Comparison of ENCODE assay signal across 17 cellular contexts in the genomic region with DNA sequence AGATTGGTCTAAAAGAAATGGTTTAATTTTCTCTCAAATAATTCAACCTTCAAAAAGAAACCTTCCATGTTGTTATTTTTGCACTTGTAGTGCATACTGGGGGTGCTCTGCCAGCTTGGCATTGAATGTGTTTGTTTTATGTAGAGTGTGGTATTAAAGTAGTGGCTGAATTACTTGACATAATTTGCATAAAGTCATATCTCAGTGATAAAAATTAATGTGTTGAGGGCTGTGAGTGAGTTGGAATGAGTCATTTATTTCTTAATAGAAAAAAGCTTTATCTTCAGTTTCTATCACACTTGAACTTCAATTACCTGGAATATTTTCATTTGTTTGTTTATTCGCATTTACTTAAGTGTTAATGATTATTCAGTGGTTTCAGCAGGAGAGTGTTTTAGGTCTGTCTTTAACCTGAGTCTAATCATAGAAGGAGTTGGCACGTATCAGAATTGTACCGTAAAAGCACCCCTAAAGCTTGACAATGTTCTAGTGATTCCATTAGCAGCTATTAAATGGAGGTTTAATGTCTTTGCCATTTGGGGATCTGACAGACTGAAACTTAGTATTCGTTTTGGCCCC.
A peak's percentile ranks its signal among the peaks of the same experiment; 100 is the strongest.
DNase-seq lines count a peak whose midpoint lies in the region; ATAC-seq, FAIRE-seq and TF ChIP-seq lines count a peak whose summit lies in the region.
"Had no signal": no experiment of that assay in that cellular context is flagged by ENCODE, and none has a peak within 500 bp of the region (broad histone marks: within the 10 kb centered on the region; RNA-seq: fewer than 3 reads in every experiment).

No MANE protein-coding gene starts in this region.

- no peak for TF ChIP-seq EP300 in A549 (IDR thresholded peaks at IDR 0.05)

- no peaks in the 10 kb centered on the region for H3K36me3 ChIP-seq in GM23338 (ENCODE audit: insufficient read depth)
- H3K36me3 ChIP-seq: HAP-1, MG63, SJCRH30 had no signal

- TF ChIP-seq RAD21 in A549 (conservative IDR thresholded peaks at IDR 0.05 in 1 of 2, IDR thresholded peaks at IDR 0.05 in 1 of 2): no peak

- no peaks in the 10 kb centered on the region for H4K20me1 ChIP-seq in GM23338 (replicated peaks; ENCODE audit: insufficient read depth)

- intact Hi-C loops in sciatic nerve (cut with DNase I): no loop called here

- H3K4me2 ChIP-seq in A549 (peak overlapping the region; percentile 17; the same call in 1 of the 3 replicates), GM23338 (no peak overlapping the region)

- H2AFZ ChIP-seq in GM23338: no peak overlapping the region

- no peaks in the 10 kb centered on the region for H3K9me3 ChIP-seq in A549
- H3K9me3 ChIP-seq: HAP-1, MG63, SJCRH30 had no signal

- peaks cover 2% of the 10 kb centered on the region; the same call in 1 of the 3 replicates for H3K9me3 Mint-ChIP-seq in GM23338
- H3K9me3 Mint-ChIP-seq: IgD-negative memory B cell had no signal

- no peak for TF ChIP-seq POLR2A in A549 (IDR thresholded peaks at IDR 0.05; ENCODE audit: low read length)

- H3K27me3 ChIP-seq in GM23338 (ENCODE audit: insufficient read depth): no peaks in the 10 kb centered on the region
- H3K27me3 ChIP-seq: MG63, SJCRH30 had no signal

- H3K4me1 ChIP-seq in A549 (0 out of 3 replicates have a peak, but pooled peaks cover 4% of the 10 kb centered on the region), GM23338 (ENCODE audit: insufficient read depth) (no peaks in the 10 kb centered on the region)
- H3K4me1 ChIP-seq: HAP-1, SJCRH30 had no signal

- ATAC-seq in A549 (no peak), HG02759 (IDR thresholded peaks at IDR 0.05; ENCODE audit: unreplicated experiment) (no peak), GM23338 (no peak), sciatic nerve (no peak)
- ATAC-seq: Panc1 had no signal

- no peaks in the 10 kb centered on the region for H3K79me2 ChIP-seq in GM23338 (replicated peaks; ENCODE audit: insufficient read depth)

- CTCF ChIA-PET in A549 (lab: Yijun Ruan, JAX): no interaction called here

- H3K36me3 Mint-ChIP-seq in GM23338 (ENCODE audit: low read depth): no peaks in the 10 kb centered on the region
- H3K36me3 Mint-ChIP-seq: CD14-positive monocyte, IgD-negative memory B cell had no signal

- no peak overlapping the region for H3K4me3 Mint-ChIP-seq in GM23338
- H3K4me3 Mint-ChIP-seq: CD14-positive monocyte, IgD-negative memory B cell had no signal

- no peaks in the 10 kb centered on the region for H3K4me1 Mint-ChIP-seq in GM23338
- H3K4me1 Mint-ChIP-seq: CD14-positive monocyte, IgD-negative memory B cell had no signal

- no peaks in the 10 kb centered on the region for H3F3A ChIP-seq in GM23338 (replicated peaks; ENCODE audit: low read depth)

- H3K27ac Mint-ChIP-seq in GM23338: no peak overlapping the region
- H3K27ac Mint-ChIP-seq: CD14-positive monocyte, IgD-negative memory B cell had no signal

- POLR2A ChIA-PET in A549 (lab: Yijun Ruan, JAX): no interaction called here

- H3K4me3 ChIP-seq in A549: no peak overlapping the region
- H3K4me3 ChIP-seq in GM23338: no peak overlapping the region
- H3K4me3 ChIP-seq: HAP-1, MG63, SJCRH30 had no signal

- no peaks in the 10 kb centered on the region for H3K27me3 Mint-ChIP-seq in GM23338 (ENCODE audit: insufficient read depth, low read depth, poor library complexity)

- WGBS in A549 (ENCODE audit: missing lambda C conversion rate): 22% methylated on average over 4 of the region's 4 CpGs

- DNase-seq in A549 (ENCODE audit: low read depth in 1 of 2, low spot score in 1 of 2) (no peak), NCI-H1105 treated with DMSO at 0.1 percent for 48 hours (lab: John Stamatoyannopoulos, UW) (peak; percentile 90), renal cortical epithelial cell (ENCODE audit: low read depth) (peak; percentile 81), GM23338 (ENCODE audit: low spot score) (no peak), sciatic nerve (ENCODE audit: low spot score) (no peak)
- DNase-seq: Karpas-422, MG63, NCI-H510A, SJCRH30 had no signal

- H3K27ac ChIP-seq in A549 (no peak overlapping the region), GM23338 (ENCODE audit: low read depth) (no peak overlapping the region)
- H3K27ac ChIP-seq: SJCRH30 had no signal

- TF ChIP-seq CTCF in A549 (IDR thresholded peaks at IDR 0.05): no peak
- no peak for TF ChIP-seq CTCF in GM23338 (conservative IDR thresholded peaks at IDR 0.05; ENCODE audit: low read depth in 2 of 2)

- FAIRE-seq in A549 (lab: Jason Lieb, UNC): peak; percentile 36
- FAIRE-seq in islet of Langerhans (lab: Jason Lieb, UNC): peak; percentile 99
- FAIRE-seq: G401.6, HTR-8/SVneo had no signal

- no peaks in the 10 kb centered on the region for H3K9me2 ChIP-seq in GM23338 (ENCODE audit: insufficient read depth)

TF ChIP-seq in A549, 52 proteins besides CTCF, POLR2A, EP300 and RAD21 (continues in another document):
- TF ChIP-seq CEBPB (IDR thresholded peaks at IDR 0.05) (no peak), TP53 (CRISPR knock-in tag; IDR thresholded peaks at IDR 0.05) (no peak), KDM5A (IDR thresholded peaks at IDR 0.05) (no peak), HOXB5 (CRISPR knock-in tag; IDR thresholded peaks at IDR 0.05) (no peak), ESRRA (IDR thresholded peaks at IDR 0.05; ENCODE audit: borderline replicate concordance, low read length) (no peak), CHD2 (IDR thresholded peaks at IDR 0.05; ENCODE audit: low read length, partially characterized antibody) (no peak), FOSB (CRISPR knock-in tag; IDR thresholded peaks at IDR 0.05) (no peak), JUN (IDR thresholded peaks at IDR 0.05) (no peak), KDM1A (IDR thresholded peaks at IDR 0.05; ENCODE audit: low read depth) (no peak)
- TF ChIP-seq, protein P1, sequence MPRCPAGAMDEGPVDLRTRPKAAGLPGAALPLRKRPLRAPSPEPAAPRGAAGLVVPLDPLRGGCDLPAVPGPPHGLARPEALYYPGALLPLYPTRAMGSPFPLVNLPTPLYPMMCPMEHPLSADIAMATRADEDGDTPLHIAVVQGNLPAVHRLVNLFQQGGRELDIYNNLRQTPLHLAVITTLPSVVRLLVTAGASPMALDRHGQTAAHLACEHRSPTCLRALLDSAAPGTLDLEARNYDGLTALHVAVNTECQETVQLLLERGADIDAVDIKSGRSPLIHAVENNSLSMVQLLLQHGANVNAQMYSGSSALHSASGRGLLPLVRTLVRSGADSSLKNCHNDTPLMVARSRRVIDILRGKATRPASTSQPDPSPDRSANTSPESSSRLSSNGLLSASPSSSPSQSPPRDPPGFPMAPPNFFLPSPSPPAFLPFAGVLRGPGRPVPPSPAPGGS (IDR thresholded peaks at IDR 0.05): no peak
- TF ChIP-seq, protein P2, sequence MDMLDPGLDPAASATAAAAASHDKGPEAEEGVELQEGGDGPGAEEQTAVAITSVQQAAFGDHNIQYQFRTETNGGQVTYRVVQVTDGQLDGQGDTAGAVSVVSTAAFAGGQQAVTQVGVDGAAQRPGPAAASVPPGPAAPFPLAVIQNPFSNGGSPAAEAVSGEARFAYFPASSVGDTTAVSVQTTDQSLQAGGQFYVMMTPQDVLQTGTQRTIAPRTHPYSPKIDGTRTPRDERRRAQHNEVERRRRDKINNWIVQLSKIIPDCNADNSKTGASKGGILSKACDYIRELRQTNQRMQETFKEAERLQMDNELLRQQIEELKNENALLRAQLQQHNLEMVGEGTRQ (IDR thresholded peaks at IDR 0.05): no peak
- TF ChIP-seq, protein P3, sequence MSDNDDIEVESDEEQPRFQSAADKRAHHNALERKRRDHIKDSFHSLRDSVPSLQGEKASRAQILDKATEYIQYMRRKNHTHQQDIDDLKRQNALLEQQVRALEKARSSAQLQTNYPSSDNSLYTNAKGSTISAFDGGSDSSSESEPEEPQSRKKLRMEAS (IDR thresholded peaks at IDR 0.05): no peak

TF ChIP-seq in GM23338, 12 proteins besides CTCF, POLR2A, EP300 and RAD21 (continues in another document):
- TF ChIP-seq POLR2AphosphoS5 (IDR thresholded peaks at IDR 0.05; ENCODE audit: low read depth) (no peak), CREB1 (CRISPR knock-in tag; IDR thresholded peaks at IDR 0.05; ENCODE audit: low read depth) (no peak), ZNF114 (CRISPR knock-in tag; IDR thresholded peaks at IDR 0.05) (no peak), JUNB (IDR thresholded peaks at IDR 0.05; ENCODE audit: unreplicated experiment) (no peak), EZH2 (IDR thresholded peaks at IDR 0.05; ENCODE audit: low read depth, unreplicated experiment) (no peak), STAT1 (IDR thresholded peaks at IDR 0.05; ENCODE audit: unreplicated experiment) (no peak)
- TF ChIP-seq, protein P4, sequence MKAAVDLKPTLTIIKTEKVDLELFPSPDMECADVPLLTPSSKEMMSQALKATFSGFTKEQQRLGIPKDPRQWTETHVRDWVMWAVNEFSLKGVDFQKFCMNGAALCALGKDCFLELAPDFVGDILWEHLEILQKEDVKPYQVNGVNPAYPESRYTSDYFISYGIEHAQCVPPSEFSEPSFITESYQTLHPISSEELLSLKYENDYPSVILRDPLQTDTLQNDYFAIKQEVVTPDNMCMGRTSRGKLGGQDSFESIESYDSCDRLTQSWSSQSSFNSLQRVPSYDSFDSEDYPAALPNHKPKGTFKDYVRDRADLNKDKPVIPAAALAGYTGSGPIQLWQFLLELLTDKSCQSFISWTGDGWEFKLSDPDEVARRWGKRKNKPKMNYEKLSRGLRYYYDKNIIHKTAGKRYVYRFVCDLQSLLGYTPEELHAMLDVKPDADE (IDR thresholded peaks at IDR 0.05): no peak
- TF ChIP-seq, protein P5, sequence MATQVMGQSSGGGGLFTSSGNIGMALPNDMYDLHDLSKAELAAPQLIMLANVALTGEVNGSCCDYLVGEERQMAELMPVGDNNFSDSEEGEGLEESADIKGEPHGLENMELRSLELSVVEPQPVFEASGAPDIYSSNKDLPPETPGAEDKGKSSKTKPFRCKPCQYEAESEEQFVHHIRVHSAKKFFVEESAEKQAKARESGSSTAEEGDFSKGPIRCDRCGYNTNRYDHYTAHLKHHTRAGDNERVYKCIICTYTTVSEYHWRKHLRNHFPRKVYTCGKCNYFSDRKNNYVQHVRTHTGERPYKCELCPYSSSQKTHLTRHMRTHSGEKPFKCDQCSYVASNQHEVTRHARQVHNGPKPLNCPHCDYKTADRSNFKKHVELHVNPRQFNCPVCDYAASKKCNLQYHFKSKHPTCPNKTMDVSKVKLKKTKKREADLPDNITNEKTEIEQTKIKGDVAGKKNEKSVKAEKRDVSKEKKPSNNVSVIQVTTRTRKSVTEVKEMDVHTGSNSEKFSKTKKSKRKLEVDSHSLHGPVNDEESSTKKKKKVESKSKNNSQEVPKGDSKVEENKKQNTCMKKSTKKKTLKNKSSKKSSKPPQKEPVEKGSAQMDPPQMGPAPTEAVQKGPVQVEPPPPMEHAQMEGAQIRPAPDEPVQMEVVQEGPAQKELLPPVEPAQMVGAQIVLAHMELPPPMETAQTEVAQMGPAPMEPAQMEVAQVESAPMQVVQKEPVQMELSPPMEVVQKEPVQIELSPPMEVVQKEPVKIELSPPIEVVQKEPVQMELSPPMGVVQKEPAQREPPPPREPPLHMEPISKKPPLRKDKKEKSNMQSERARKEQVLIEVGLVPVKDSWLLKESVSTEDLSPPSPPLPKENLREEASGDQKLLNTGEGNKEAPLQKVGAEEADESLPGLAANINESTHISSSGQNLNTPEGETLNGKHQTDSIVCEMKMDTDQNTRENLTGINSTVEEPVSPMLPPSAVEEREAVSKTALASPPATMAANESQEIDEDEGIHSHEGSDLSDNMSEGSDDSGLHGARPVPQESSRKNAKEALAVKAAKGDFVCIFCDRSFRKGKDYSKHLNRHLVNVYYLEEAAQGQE (IDR thresholded peaks at IDR 0.05; ENCODE audit: unreplicated experiment): no peak

Comparison
In these comparisons a context has a peak if more than half of its experiments do, and no peak if none do; other contexts are left out.
1. DNase-seq: peak in NCI-H1105 treated with DMSO at 0.1 percent for 48 hours (single experiment) and renal cortical epithelial cell (single experiment); none in A549 (0 of 2), GM23338 (single experiment) and sciatic nerve (single experiment).